ENCODE assay signal across 27 cellular contexts in the genomic region with DNA sequence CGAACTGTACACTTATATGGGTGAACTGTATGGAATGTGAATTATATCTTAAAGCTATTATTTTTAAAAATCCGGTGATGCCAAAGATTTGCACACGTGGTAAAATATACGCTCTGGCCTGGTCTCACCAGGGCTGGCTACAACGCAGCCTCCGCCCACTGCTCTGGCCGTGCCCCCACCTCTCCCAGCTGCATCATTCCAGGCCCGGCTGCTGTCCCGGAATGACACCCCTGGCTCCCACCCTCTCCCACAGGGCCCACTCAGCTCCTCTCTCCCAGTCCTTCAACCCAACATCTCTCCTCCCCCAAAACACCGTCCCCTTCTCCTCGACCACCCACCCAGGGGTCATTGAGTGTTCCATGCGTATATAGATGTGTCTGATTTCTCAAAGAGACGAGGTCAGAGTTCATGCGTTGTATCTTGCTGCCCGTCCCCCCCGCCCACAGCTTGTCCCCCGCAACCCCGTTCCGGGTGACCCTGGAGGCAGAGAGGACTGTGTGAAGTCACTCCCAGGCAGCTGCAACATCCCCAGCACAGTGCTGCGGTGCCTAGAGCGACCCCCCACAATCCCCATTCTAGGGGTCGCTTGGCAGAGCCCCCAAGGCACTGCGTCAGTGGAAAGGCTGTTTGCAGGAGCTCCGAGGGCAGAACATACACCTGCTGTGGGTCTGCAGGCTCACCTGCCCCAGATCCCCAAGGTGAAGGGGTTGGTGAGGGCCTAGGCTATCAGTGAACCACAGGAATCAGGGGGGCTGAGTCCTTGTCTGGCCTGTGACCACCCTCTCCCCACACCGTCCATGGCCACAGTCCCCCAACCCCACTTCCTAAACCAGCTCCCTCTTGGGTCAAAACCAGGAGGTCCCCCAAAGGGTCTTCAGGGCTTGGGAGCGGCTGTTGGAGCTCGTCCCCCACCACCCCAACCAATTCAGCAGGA. TPM values are rescaled to one million over a fixed set of nuclear protein-coding genes. Genes with fewer than 3 reads are reported as not detected.
DNase-seq lines count a peak whose midpoint lies in the region; ATAC-seq and TF ChIP-seq lines count a peak whose summit lies in the region.
"Had no signal": no experiment of that assay in that cellular context is flagged by ENCODE, and none has a peak within 500 bp of the region (broad histone marks: within the 10 kb centered on the region; RNA-seq: fewer than 3 reads in every experiment).

No MANE protein-coding gene starts in this region.

- peak; percentile 52 for DNase-seq in Right ventricle myocardium superior
- no peak for DNase-seq in right atrium auricular region (ENCODE audit: low spot score)
- DNase-seq in right cardiac atrium = peak in 2 of 3 donors; percentile 73
- DNase-seq in gastrocnemius medialis = no peak
- no peak for DNase-seq in GM23248
- DNase-seq in activated effector memory CD4-positive, alpha-beta T cell treated with Interleukin-2 at 50 U/mL for 16 hours = no peak
- DNase-seq in GM23338 (ENCODE audit: low spot score) = no peak
- DNase-seq: activated CD4-positive, alpha-beta T cell treated with anti-CD3 and anti-CD28 coated beads for 36 hours; activated CD8-positive, alpha-beta memory T cell treated with anti-CD3 and anti-CD28 coated beads for 24 hours; activated gamma-delta T cell treated with Interleukin-2 at 50 U/mL for 16 hours; body of pancreas; cerebellar nuclear complex; hippocampal formation; left colon; MV-4-11; NCI-H1436 treated with DMSO at 0.1 percent for 48 hours; NCI-H2107; NCI-H345; NCI-H69; SHP77; sigmoid colon; stimulated activated CD4-positive, alpha-beta T cell treated with anti-CD3 and anti-CD28 coated beads, Interleukin-4, amount 100 ng/mL, for 24 hours; SW 1271; upper lobe of right lung had no signal

- H3K79me2 ChIP-seq in GM23248 (ENCODE audit: insufficient read depth) (no peaks in the 10 kb centered on the region; the same call in 1 of the 2 replicates), GM23338 (replicated peaks; ENCODE audit: insufficient read depth) (0 out of 2 replicates have a peak, but pooled peaks cover 4% of the 10 kb centered on the region)

- TF ChIP-seq POLR2A in gastrocnemius medialis (IDR thresholded peaks at IDR 0.05) = no peak

- H3K9me2 ChIP-seq in GM23248 (ENCODE audit: insufficient read depth) = no peaks in the 10 kb centered on the region
- H3K9me2 ChIP-seq in GM23338 (ENCODE audit: insufficient read depth) = no peaks in the 10 kb centered on the region

- H3K9ac ChIP-seq in GM23248 = no peak overlapping the region

- peaks cover 11% of the 10 kb centered on the region for H3K36me3 Mint-ChIP-seq in GM23338 (ENCODE audit: low read depth)

- TF ChIP-seq CTCF in right atrium auricular region (IDR thresholded peaks at IDR 0.05) (no peak), gastrocnemius medialis (IDR thresholded peaks at IDR 0.05 in 4 of 5, conservative IDR thresholded peaks at IDR 0.05 in 1 of 5) (no peak), GM23338 (conservative IDR thresholded peaks at IDR 0.05; ENCODE audit: low read depth in 2 of 2) (no peak)

- H3F3A ChIP-seq in GM23248 (ENCODE audit: insufficient read depth) (no peaks in the 10 kb centered on the region), GM23338 (replicated peaks; ENCODE audit: low read depth) (0 out of 2 replicates have a peak, but pooled peaks cover 5% of the 10 kb centered on the region)

- H3K27me3 ChIP-seq in right atrium auricular region (no peaks in the 10 kb centered on the region), right cardiac atrium (ENCODE audit: control insufficient read depth, insufficient read depth) (no peaks in the 10 kb centered on the region), gastrocnemius medialis (no peaks in the 10 kb centered on the region), GM23248 (replicated peaks; ENCODE audit: insufficient read depth) (no peaks in the 10 kb centered on the region), GM23338 (ENCODE audit: insufficient read depth) (no peaks in the 10 kb centered on the region)
- H3K27me3 ChIP-seq: body of pancreas, sigmoid colon, upper lobe of right lung had no signal

- 69% methylated on average over 27 of the region's 27 CpGs for WGBS in right cardiac atrium
- 80 to 81% methylated on average over 23 to 27 of the region's 27 CpGs for WGBS in GM23248 (ENCODE audit: low coverage in 1 of 2, low lambda C conversion rate in 2 of 2, missing lambda C conversion rate in 2 of 2), 2 experiments

- intact Hi-C loops in Right ventricle myocardium superior (cut with DNase I) = no loop called here
- intact Hi-C loops in right cardiac atrium (cut with DNase I) = no loop called here
- intact Hi-C loops in gastrocnemius medialis (cut with DNase I; ENCODE audit: low total_unique reads) = no loop called here

- H2AFZ ChIP-seq in GM23248 (no peak overlapping the region), GM23338 (no peak overlapping the region)

- no peak overlapping the region for H3K27ac Mint-ChIP-seq in GM23338
- H3K27ac Mint-ChIP-seq: activated CD4-positive, alpha-beta T cell treated with anti-CD3 and anti-CD28 coated beads for 36 hours had no signal

- no peaks in the 10 kb centered on the region; the same call in 1 of the 2 replicates for H4K20me1 ChIP-seq in GM23248 (ENCODE audit: insufficient read depth)
- no peaks in the 10 kb centered on the region for H4K20me1 ChIP-seq in GM23338 (replicated peaks; ENCODE audit: insufficient read depth)

- H3K36me3 ChIP-seq in right atrium auricular region (peaks cover 13% of the 10 kb centered on the region), gastrocnemius medialis (no peaks in the 10 kb centered on the region), GM23248 (ENCODE audit: low read depth) (0 out of 2 replicates have a peak, but pooled peaks cover 5% of the 10 kb centered on the region), GM23338 (ENCODE audit: insufficient read depth) (no peaks in the 10 kb centered on the region)
- H3K36me3 ChIP-seq: upper lobe of right lung had no signal

- H3K27me3 Mint-ChIP-seq in GM23338 (ENCODE audit: insufficient read depth, low read depth, poor library complexity) = peaks cover 16% of the 10 kb centered on the region
- H3K27me3 Mint-ChIP-seq: activated CD4-positive, alpha-beta T cell treated with anti-CD3 and anti-CD28 coated beads for 36 hours had no signal

- no peak overlapping the region for H3K4me3 Mint-ChIP-seq in GM23338
- H3K4me3 Mint-ChIP-seq: activated CD4-positive, alpha-beta T cell treated with anti-CD3 and anti-CD28 coated beads for 36 hours had no signal

- H3K9me3 ChIP-seq in right atrium auricular region (peaks cover 7% of the 10 kb centered on the region in 2 donors), right cardiac atrium (ENCODE audit: control insufficient read depth, low read length) (no peaks in the 10 kb centered on the region), gastrocnemius medialis (no peaks in the 10 kb centered on the region), GM23248 (ENCODE audit: low read depth) (no peaks in the 10 kb centered on the region)
- H3K9me3 ChIP-seq: body of pancreas, upper lobe of right lung had no signal

- H3K9me3 Mint-ChIP-seq in GM23338 = peaks cover 13% of the 10 kb centered on the region; the same call in 2 of the 3 replicates

- H3K4me3 ChIP-seq in right atrium auricular region (no peak overlapping the region), right cardiac atrium (ENCODE audit: low read length) (no peak overlapping the region), gastrocnemius medialis (no peak overlapping the region), GM23248 (no peak overlapping the region), GM23338 (no peak overlapping the region)
- H3K4me3 ChIP-seq: A549, body of pancreas, sigmoid colon, upper lobe of right lung had no signal

- H3K27ac ChIP-seq in right atrium auricular region (peak overlapping the region in 1 of 2 donors; percentile 29), right cardiac atrium (ENCODE audit: low read length) (no peak overlapping the region), gastrocnemius medialis (peak overlapping the region; percentile 27 to 62 (median 43)), GM23248 (no peak overlapping the region), GM23338 (ENCODE audit: low read depth) (no peak overlapping the region)
- H3K27ac ChIP-seq: A549, body of pancreas, upper lobe of right lung, VCaP had no signal

- H3K4me1 ChIP-seq in right atrium auricular region = peaks cover 0 to 74% of the 10 kb centered on the region in 2 donors
- H3K4me1 ChIP-seq in right cardiac atrium (ENCODE audit: control insufficient read depth, insufficient read depth, low read length) = peaks cover 11% of the 10 kb centered on the region
- H3K4me1 ChIP-seq in gastrocnemius medialis = peaks cover 72 to 78% of the 10 kb centered on the region in 2 donors
- H3K4me1 ChIP-seq in GM23248 (ENCODE audit: insufficient read depth) = no peaks in the 10 kb centered on the region
- peaks cover 4% of the 10 kb centered on the region for H3K4me1 ChIP-seq in GM23338 (ENCODE audit: insufficient read depth)
- H3K4me1 ChIP-seq: A549, upper lobe of right lung had no signal

- peaks cover 14% of the 10 kb centered on the region for H3K4me1 Mint-ChIP-seq in GM23338

- in situ Hi-C loops in gastrocnemius medialis (cut with MboI; ENCODE audit: low sequenced_read_pairs in 4 of 4) (no loop called here), GM23248 (cut with MboI) (no loop called here)

- H3K4me2 ChIP-seq in GM23248 (ENCODE audit: unreplicated experiment) (no peak overlapping the region), GM23338 (no peak overlapping the region)
- H3K4me2 ChIP-seq: A549 had no signal

- ATAC-seq in Right ventricle myocardium superior (ENCODE audit: poor library complexity) = no peak
- peak in 1 of 2 donors; percentile 40 for ATAC-seq in right cardiac atrium
- no peak for ATAC-seq in gastrocnemius medialis
- no peak for ATAC-seq in GM23338
- ATAC-seq in HG03159 (IDR thresholded peaks at IDR 0.05; ENCODE audit: unreplicated experiment) = no peak
- ATAC-seq: A549; activated CD4-positive, alpha-beta T cell treated with anti-CD3 and anti-CD28 coated beads for 36 hours; body of pancreas; left colon; upper lobe of right lung had no signal

TF ChIP-seq in GM23338, 12 proteins besides CTCF, POLR2A, EP300 and RAD21 (continues in another document):
- no peak for TF ChIP-seq NANOG (IDR thresholded peaks at IDR 0.05; ENCODE audit: borderline replicate concordance)
- no peak for TF ChIP-seq EZH2 (IDR thresholded peaks at IDR 0.05; ENCODE audit: low read depth, unreplicated experiment)
- no peak for TF ChIP-seq STAT1 (IDR thresholded peaks at IDR 0.05; ENCODE audit: unreplicated experiment)
- no peak for TF ChIP-seq CREB1 (CRISPR knock-in tag; IDR thresholded peaks at IDR 0.05; ENCODE audit: low read depth)

RNA-seq across cellular contexts. Expression of a gene that starts 13.3 kb away (rescaled TPM):
- total RNA-seq in Right ventricle myocardium superior (20.2 TPM), right atrium auricular region (1 to 10 TPM; 6.0 to 8.1 TPM), right cardiac atrium (10 to 100 TPM; 20.0 to 22.9 (median 21.1) TPM), gastrocnemius medialis (10 to 100 TPM in 1 of 4 donors, 1 to 10 TPM in 3; 5.9 to 14.1 (median 8.0) TPM)
- polyA plus RNA-seq in right cardiac atrium (9.9 TPM), GM23248 (2016; fragmentation: Nextera tagmentation; extraction: Ambion mirVana) (2.5 TPM in 2 replicates), GM23338 (2016; fragmentation: Nextera tagmentation; extraction: Ambion mirVana) (42.9 and 47.2 TPM in 2 replicates)
- total RNA-seq in GM23248 (2014; rRNA removed; shearing (Covaris generic)) = 7.1 and 18.4 TPM in 2 replicates
- 67.2 and 80.4 TPM in 2 replicates for total RNA-seq in GM23338 (2014; rRNA removed; shearing (Covaris generic))

Comparison
In these comparisons a context has a peak if more than half of its experiments do, and no peak if none do; other contexts are left out.
1. DNase-seq: peak in Right ventricle myocardium superior (single experiment) and right cardiac atrium (2 of 3); none in right atrium auricular region (single experiment), gastrocnemius medialis (0 of 2), GM23248 (single experiment), activated effector memory CD4-positive, alpha-beta T cell treated with Interleukin-2 at 50 U/mL for 16 hours (single experiment) and GM23338 (single experiment).
2. H3K27ac ChIP-seq: peak in gastrocnemius medialis (4 of 4); none in right cardiac atrium (single experiment), GM23248 (single experiment) and GM23338 (single experiment).